Comparison of ENCODE assay signal across 8 cellular contexts in the genomic region with DNA sequence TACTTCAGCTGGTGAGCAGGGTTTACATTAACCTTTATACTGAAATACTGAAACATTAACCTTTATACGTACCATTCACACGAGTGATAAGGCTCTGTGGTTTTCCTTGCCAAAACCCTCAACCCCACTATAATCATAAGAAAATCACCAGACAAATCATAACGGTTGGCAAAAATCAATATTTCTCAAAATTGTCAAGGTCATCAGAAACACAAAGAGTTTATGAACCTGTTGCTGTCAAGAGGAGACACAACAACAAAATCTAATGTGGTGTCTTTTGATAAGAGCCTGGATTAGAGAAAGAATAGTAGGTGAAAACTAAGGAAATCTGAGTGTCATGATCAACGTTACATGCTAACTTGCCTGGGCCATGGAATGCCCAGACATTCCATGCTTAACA.
"Had no signal": no experiment of that assay in that cellular context is flagged by ENCODE, and none has a peak within 500 bp of the region (broad histone marks: within the 10 kb centered on the region; RNA-seq: fewer than 3 reads in every experiment).

No MANE protein-coding gene starts in this region.

- ATAC-seq: GM12878 had no signal

- H3K4me3 ChIP-seq: GM12878 had no signal

- DNase-seq: GDM1, GF-D8 had no signal

- FAIRE-seq: G401.6, GM12878, GM12891, GM12892, GM18507, GM19239 had no signal
